ENCODE assay signal across 11 cellular contexts in genomic region chr10:119190353-119190752, GRCh38. TPM values are rescaled to one million over a fixed set of nuclear protein-coding genes. Genes with fewer than 3 reads are reported as not detected.
A peak's percentile ranks its signal among the peaks of the same experiment; 100 is the strongest.
DNase-seq lines count a peak whose midpoint lies in the region; ATAC-seq and TF ChIP-seq lines count a peak whose summit lies in the region.
"Had no signal": no experiment of that assay in that cellular context is flagged by ENCODE, and none has a peak within 500 bp of the region (broad histone marks: within the 10 kb centered on the region; RNA-seq: fewer than 3 reads in every experiment).

No MANE protein-coding gene starts in this region.

- H3K36me3 Mint-ChIP-seq in nephron progenitor cell (ENCODE audit: low read depth) = no peaks in the 10 kb centered on the region

- H3K9me3 ChIP-seq in left lung = no peaks in the 10 kb centered on the region
- H3K9me3 ChIP-seq: tibial nerve had no signal

- TF ChIP-seq CTCF in AG09319 (IDR thresholded peaks at IDR 0.05; ENCODE audit: low read depth, low read length) = no peak
- no peak for TF ChIP-seq CTCF in astrocyte of the spinal cord (IDR thresholded peaks at IDR 0.05; ENCODE audit: low read depth, low read length)
- no peak for TF ChIP-seq CTCF in left lung (IDR thresholded peaks at IDR 0.05)
- TF ChIP-seq CTCF in nephron progenitor cell (IDR thresholded peaks at IDR 0.05) = no peak

- in situ Hi-C loops in astrocyte of the spinal cord (cut with HindIII; ENCODE audit: low sequenced_read_pairs) = no loop called here

- intact Hi-C loops in left lung (cut with DNase I) = no loop called here

- H3K27ac Mint-ChIP-seq in nephron progenitor cell = no peak overlapping the region
- H3K27ac Mint-ChIP-seq: activated CD4-positive, alpha-beta memory T cell treated with anti-CD3 and anti-CD28 coated beads, Interleukin-2, amount 10 ng/mL, durations not matched to agents 7 days and 5 days had no signal

- no peaks in the 10 kb centered on the region for H3K36me3 ChIP-seq in left lung
- H3K36me3 ChIP-seq: tibial nerve had no signal

- ATAC-seq in left lung (peak; percentile 27), HG02938 (IDR thresholded peaks at IDR 0.05; ENCODE audit: unreplicated experiment) (no peak)

- H3K4me3 ChIP-seq in astrocyte of the spinal cord (ENCODE audit: low read depth, low read length) = no peak overlapping the region
- H3K4me3 ChIP-seq in left lung = no peak overlapping the region
- H3K4me3 ChIP-seq: tibial nerve had no signal

- H3K27ac ChIP-seq in left lung = no peak overlapping the region

- no peaks in the 10 kb centered on the region for H3K27me3 ChIP-seq in left lung
- H3K27me3 ChIP-seq: tibial nerve had no signal

- no peaks in the 10 kb centered on the region for H3K4me1 ChIP-seq in left lung

- H3K27me3 Mint-ChIP-seq in nephron progenitor cell (ENCODE audit: low read depth, poor library complexity) = peaks cover 16% of the 10 kb centered on the region

- no peak overlapping the region for H3K4me3 Mint-ChIP-seq in nephron progenitor cell
- H3K4me3 Mint-ChIP-seq: activated CD4-positive, alpha-beta memory T cell treated with anti-CD3 and anti-CD28 coated beads, Interleukin-2, amount 10 ng/mL, durations not matched to agents 7 days and 5 days had no signal

- DNase-seq in AG09319 (ENCODE audit: extremely low read depth, low read depth) (peak; percentile 64), HS-27A (ENCODE audit: low read depth) (peak; percentile 74), astrocyte of the spinal cord (ENCODE audit: low read depth, low spot score) (peak; percentile 91), left lung (no peak), GM19240 (ENCODE audit: insufficient read length, low spot score) (no peak), nephron progenitor cell (no peak), SIG-M5 (lab: John Stamatoyannopoulos, UW) (no peak)
- DNase-seq: activated CD4-positive, alpha-beta memory T cell treated with anti-CD3 and anti-CD28 coated beads, Interleukin-2, amount 10 ng/mL, durations not matched to agents 7 days and 5 days; kidney had no signal

- H3K9me3 Mint-ChIP-seq in nephron progenitor cell = no peaks in the 10 kb centered on the region
- H3K9me3 Mint-ChIP-seq: activated CD4-positive, alpha-beta memory T cell treated with anti-CD3 and anti-CD28 coated beads, Interleukin-2, amount 10 ng/mL, durations not matched to agents 7 days and 5 days had no signal

- H3K4me1 Mint-ChIP-seq in nephron progenitor cell = peaks cover 16% of the 10 kb centered on the region

RNA-seq across cellular contexts. Expression of gene PRDX3, which starts 11.7 kb away (rescaled TPM):
- total RNA-seq in left lung = 100 to 1,000 TPM; 122 to 123 TPM

RNA-seq across cellular contexts. Expression of gene GRK5, which starts 17.0 kb away (rescaled TPM):
- total RNA-seq in left lung = 10 to 100 TPM; 34.6 to 39.2 TPM

RNA-seq across cellular contexts. Expression of gene SFXN4, which starts 24.8 kb away (rescaled TPM):
- 10 to 100 TPM; 13.2 to 23.1 TPM for total RNA-seq in left lung

Comparison
In these comparisons a context has a peak if more than half of its experiments do, and no peak if none do; other contexts are left out.
1. DNase-seq: peak in AG09319 (single experiment), HS-27A (single experiment) and astrocyte of the spinal cord (single experiment); none in left lung (0 of 2), GM19240 (single experiment), nephron progenitor cell (single experiment) and SIG-M5 (single experiment).